Comparison of ENCODE assay signal across 12 cellular contexts in the genomic region with DNA sequence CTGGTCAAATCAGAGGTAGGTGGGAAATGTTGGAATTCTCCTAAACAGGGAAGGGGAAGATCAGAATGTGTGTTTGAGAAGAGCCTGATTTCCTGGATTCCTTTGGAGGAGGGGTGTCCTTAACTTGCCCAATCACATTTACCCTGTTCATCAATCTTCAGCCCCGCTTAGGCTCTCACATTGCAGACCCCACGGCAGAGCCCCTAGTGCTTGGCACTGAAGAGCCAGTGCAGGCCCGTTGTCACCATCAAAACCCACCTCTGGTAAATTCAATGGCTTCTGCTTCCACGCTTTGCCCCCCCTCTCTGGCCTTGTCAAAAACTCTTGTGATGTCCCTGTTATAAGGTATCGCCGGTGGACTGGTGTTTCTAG. TPM values are rescaled to one million over a fixed set of nuclear protein-coding genes. Genes with fewer than 3 reads are reported as not detected.
DNase-seq lines count a peak whose midpoint lies in the region; ATAC-seq, FAIRE-seq and TF ChIP-seq lines count a peak whose summit lies in the region.
"Had no signal": no experiment of that assay in that cellular context is flagged by ENCODE, and none has a peak within 500 bp of the region (broad histone marks: within the 10 kb centered on the region; RNA-seq: fewer than 3 reads in every experiment).

No MANE protein-coding gene starts in this region.

- peaks cover 0 to 2% (median 0%) of the 10 kb centered on the region in 7 donors for H3K9me3 Mint-ChIP-seq in CD4-positive, CD25-positive, alpha-beta regulatory T cell
- no peaks in the 10 kb centered on the region for H3K9me3 Mint-ChIP-seq in dendritic cell treated with granulocyte-macrophage colony-stimulating factor and Interleukin-4, amounts not matched to agents 40 ng/mL and 50 ng/mL, for 4 days
- H3K9me3 Mint-ChIP-seq in nephron progenitor cell = no peaks in the 10 kb centered on the region

- peaks cover 20% of the 10 kb centered on the region for H3K36me3 Mint-ChIP-seq in CD4-positive, CD25-positive, alpha-beta regulatory T cell
- H3K36me3 Mint-ChIP-seq in dendritic cell treated with granulocyte-macrophage colony-stimulating factor and Interleukin-4, amounts not matched to agents 40 ng/mL and 50 ng/mL, for 4 days (ENCODE audit: low read depth) = peaks cover 61% of the 10 kb centered on the region
- H3K36me3 Mint-ChIP-seq in nephron progenitor cell (ENCODE audit: low read depth) = peaks cover 19% of the 10 kb centered on the region

- H3K36me3 ChIP-seq in CD4-positive, CD25-positive, alpha-beta regulatory T cell (ENCODE audit: control insufficient read depth, insufficient read depth, low read length) = peaks cover 22% of the 10 kb centered on the region
- H3K36me3 ChIP-seq: adrenal gland, neutrophil had no signal

- H3K27ac Mint-ChIP-seq in CD4-positive, CD25-positive, alpha-beta regulatory T cell = peak overlapping the region; percentile 91 to 95 (median 93)
- no peak overlapping the region for H3K27ac Mint-ChIP-seq in dendritic cell treated with granulocyte-macrophage colony-stimulating factor and Interleukin-4, amounts not matched to agents 40 ng/mL and 50 ng/mL, for 4 days
- no peak overlapping the region for H3K27ac Mint-ChIP-seq in nephron progenitor cell

- H3K27ac ChIP-seq in CD4-positive, CD25-positive, alpha-beta regulatory T cell (ENCODE audit: insufficient read depth, low read length, poor library complexity, severe bottlenecking) = peak overlapping the region; percentile 84
- H3K27ac ChIP-seq: neutrophil had no signal

- peaks cover 19 to 61% (median 44%) of the 10 kb centered on the region in 4 donors for H3K4me1 Mint-ChIP-seq in CD4-positive, CD25-positive, alpha-beta regulatory T cell
- H3K4me1 Mint-ChIP-seq in dendritic cell treated with granulocyte-macrophage colony-stimulating factor and Interleukin-4, amounts not matched to agents 40 ng/mL and 50 ng/mL, for 4 days (ENCODE audit: low read depth) = peaks cover 61% of the 10 kb centered on the region
- H3K4me1 Mint-ChIP-seq in nephron progenitor cell = peaks cover 24% of the 10 kb centered on the region

- DNase-seq in CD4-positive, CD25-positive, alpha-beta regulatory T cell = no peak
- DNase-seq in LNCaP clone FGC (ENCODE audit: low read depth) = no peak
- no peak for DNase-seq in nephron progenitor cell
- no peak for DNase-seq in dedifferentiated amniotic fluid mesenchymal stem cell (ENCODE audit: extremely low spot score)
- DNase-seq in Ammon's horn (ENCODE audit: low spot score) = no peak
- DNase-seq in RCC 7860 (ENCODE audit: low spot score) = no peak
- DNase-seq in GDM1 (lab: John Stamatoyannopoulos, UW) = no peak
- DNase-seq: adrenal gland, foreskin fibroblast, NCI-H1930 had no signal

- peak overlapping the region; percentile 86 for H3K4me3 ChIP-seq in CD4-positive, CD25-positive, alpha-beta regulatory T cell (ENCODE audit: low read depth, low read length)
- peak overlapping the region; percentile 61 for H3K4me3 ChIP-seq in LNCaP clone FGC (ENCODE audit: low read depth, low read length)

- H3K27me3 ChIP-seq in CD4-positive, CD25-positive, alpha-beta regulatory T cell (ENCODE audit: control insufficient read depth, insufficient read depth, low read length) = no peaks in the 10 kb centered on the region
- H3K27me3 ChIP-seq: adrenal gland had no signal

- peak overlapping the region; percentile 86 to 97 (median 92) for H3K4me3 Mint-ChIP-seq in CD4-positive, CD25-positive, alpha-beta regulatory T cell
- peak overlapping the region; percentile 87 for H3K4me3 Mint-ChIP-seq in dendritic cell treated with granulocyte-macrophage colony-stimulating factor and Interleukin-4, amounts not matched to agents 40 ng/mL and 50 ng/mL, for 4 days
- H3K4me3 Mint-ChIP-seq in nephron progenitor cell = peak overlapping the region; percentile 66

- peaks cover 4% of the 10 kb centered on the region for H3K27me3 Mint-ChIP-seq in CD4-positive, CD25-positive, alpha-beta regulatory T cell
- peaks cover 2% of the 10 kb centered on the region for H3K27me3 Mint-ChIP-seq in dendritic cell treated with granulocyte-macrophage colony-stimulating factor and Interleukin-4, amounts not matched to agents 40 ng/mL and 50 ng/mL, for 4 days
- H3K27me3 Mint-ChIP-seq in nephron progenitor cell (ENCODE audit: low read depth, poor library complexity) = peaks cover 71% of the 10 kb centered on the region

- FAIRE-seq in RCC 7860 (lab: Jason Lieb, UNC) = no peak

- no peaks in the 10 kb centered on the region for H3K9me3 ChIP-seq in CD4-positive, CD25-positive, alpha-beta regulatory T cell (ENCODE audit: control insufficient read depth in 2 of 2, low read length in 2 of 2)
- H3K9me3 ChIP-seq: adrenal gland, neutrophil had no signal

- peaks cover 44% of the 10 kb centered on the region for H3K4me1 ChIP-seq in CD4-positive, CD25-positive, alpha-beta regulatory T cell (ENCODE audit: control insufficient read depth, insufficient read depth, low read length, poor library complexity, severe bottlenecking)

- TF ChIP-seq CTCF in LNCaP clone FGC (IDR thresholded peaks at IDR 0.05; ENCODE audit: control insufficient read depth, extremely low read depth, insufficient read depth) (no peak), nephron progenitor cell (IDR thresholded peaks at IDR 0.05) (no peak)

- ATAC-seq in CD4-positive, CD25-positive, alpha-beta regulatory T cell (ENCODE audit: low read depth in 2 of 2) = no peak

- intact Hi-C loops in dendritic cell treated with granulocyte-macrophage colony-stimulating factor and Interleukin-4, amounts not matched to agents 40 ng/mL and 50 ng/mL, for 4 days (cut with micrococcal nuclease) = no loop called here

RNA-seq across cellular contexts. Expression of a gene that starts 2.3 kb away (rescaled TPM):
- total RNA-seq in CD4-positive, CD25-positive, alpha-beta regulatory T cell = 67.8 TPM
- 10 to 100 TPM; 13.3 to 19.8 (median 17.4) TPM for polyA plus RNA-seq in CD4-positive, CD25-positive, alpha-beta regulatory T cell

Comparison
In these comparisons a context has a peak if more than half of its experiments do, and no peak if none do; other contexts are left out.
1. H3K27ac Mint-ChIP-seq: peak in CD4-positive, CD25-positive, alpha-beta regulatory T cell (3 of 3); none in dendritic cell treated with granulocyte-macrophage colony-stimulating factor and Interleukin-4, amounts not matched to agents 40 ng/mL and 50 ng/mL, for 4 days (single experiment) and nephron progenitor cell (single experiment).
2. Peak in every context shown above with its lines, with median percentiles within 50 percentile points of each other: H3K4me3 Mint-ChIP-seq.